Comparison of ENCODE assay signal across 10 cellular contexts in the genomic region with DNA sequence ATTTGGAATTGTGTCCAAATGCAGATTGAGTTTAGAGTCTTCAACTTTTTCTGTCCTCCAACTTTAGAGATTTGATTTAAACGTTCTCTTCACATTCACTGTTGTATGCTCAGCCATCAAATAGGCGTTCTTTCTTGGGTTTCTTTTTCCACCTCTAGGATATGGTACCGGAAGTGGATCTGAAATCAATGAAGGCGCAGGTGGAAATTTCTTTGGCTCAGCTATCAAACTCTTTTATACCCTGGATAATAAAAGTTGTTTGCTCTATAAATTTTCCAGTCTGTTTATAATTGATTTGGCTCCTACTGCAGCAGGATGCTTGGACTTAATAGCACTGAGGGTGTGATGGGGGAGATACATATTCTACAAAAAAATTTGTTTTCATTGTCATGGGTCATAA. TPM values are rescaled to one million over a fixed set of nuclear protein-coding genes. Genes with fewer than 3 reads are reported as not detected.
DNase-seq lines count a peak whose midpoint lies in the region; ATAC-seq and TF ChIP-seq lines count a peak whose summit lies in the region.
"Had no signal": no experiment of that assay in that cellular context is flagged by ENCODE, and none has a peak within 500 bp of the region (broad histone marks: within the 10 kb centered on the region; RNA-seq: fewer than 3 reads in every experiment).

No MANE protein-coding gene starts in this region.

- intact Hi-C loops in activated T-helper 1 cell treated with anti-CD3 and anti-CD28 coated beads, Interleukin-12 subunit alpha, Interleukin-12 subunit beta, Interleukin-2, Interleukin-4 antibody, amounts not matched to agents 30 ng/mL and 10 ng/mL and 1 ng/mL, durations not matched to agents 14 hours and 24 hours and 36 hours (cut with micrococcal nuclease), result no loop called here
- intact Hi-C loops in left colon (cut with DNase I, micrococcal nuclease), result no loop called here

- peaks cover 77% of the 10 kb centered on the region for H3K4me1 Mint-ChIP-seq in activated naive CD4-positive, alpha-beta T cell treated with anti-CD3 and anti-CD28 coated beads, Interleukin-2, amount 50 U/mL, for 24 hours
- peaks cover 43% of the 10 kb centered on the region for H3K4me1 Mint-ChIP-seq in activated T-helper 1 cell treated with anti-CD3 and anti-CD28 coated beads, Interleukin-12 subunit alpha, Interleukin-12 subunit beta, Interleukin-2, Interleukin-4 antibody, amounts not matched to agents 30 ng/mL and 10 ng/mL and 1 ng/mL, durations not matched to agents 14 hours and 24 hours and 36 hours (ENCODE audit: low read depth)

- peaks cover 15 to 35% of the 10 kb centered on the region in 2 donors for H3K4me1 ChIP-seq in thoracic aorta (ENCODE audit: control insufficient read depth in 1 of 2, low read depth in 2 of 2)

- H3K27me3 Mint-ChIP-seq in activated naive CD4-positive, alpha-beta T cell treated with anti-CD3 and anti-CD28 coated beads, Interleukin-2, amount 50 U/mL, for 24 hours, result no peaks in the 10 kb centered on the region
- peaks cover 7% of the 10 kb centered on the region for H3K27me3 Mint-ChIP-seq in activated T-helper 1 cell treated with anti-CD3 and anti-CD28 coated beads, Interleukin-12 subunit alpha, Interleukin-12 subunit beta, Interleukin-2, Interleukin-4 antibody, amounts not matched to agents 30 ng/mL and 10 ng/mL and 1 ng/mL, durations not matched to agents 14 hours and 24 hours and 36 hours (ENCODE audit: insufficient read depth)

- H3K4me3 ChIP-seq in thoracic aorta, result peak overlapping the region; percentile 77

- no peak overlapping the region for H3K27ac ChIP-seq in thoracic aorta

- ATAC-seq in left colon (peak; percentile 26), thoracic aorta (ENCODE audit: insufficient number of reproducible peaks, low FRiP score, low read depth) (no peak), GM18519 (IDR thresholded peaks at IDR 0.05; ENCODE audit: low FRiP score, unreplicated experiment) (no peak)

- no peak for DNase-seq in activated naive CD4-positive, alpha-beta T cell treated with Interleukin-2 at 50 U/mL for 16 hours
- DNase-seq in activated T-helper 1 cell treated with anti-CD3 and anti-CD28 coated beads, Interleukin-12 subunit alpha, Interleukin-12 subunit beta, Interleukin-2, Interleukin-4 antibody, amounts not matched to agents 30 ng/mL and 10 ng/mL and 1 ng/mL, durations not matched to agents 14 hours and 24 hours and 36 hours (ENCODE audit: low spot score), result no peak
- no peak for DNase-seq in left colon
- DNase-seq in thoracic aorta (ENCODE audit: low spot score), result no peak
- DNase-seq in HuH-7.5 (ENCODE audit: low spot score), result no peak
- DNase-seq in activated CD4-positive, CD25-positive, alpha-beta regulatory T cell (lab: John Stamatoyannopoulos, UW), result no peak
- DNase-seq: activated CD8-positive, alpha-beta memory T cell treated with anti-CD3 and anti-CD28 coated beads, Interleukin-2, amount 50 U/mL, for 4 hours; sigmoid colon had no signal

- no peak for TF ChIP-seq CTCF in thoracic aorta (IDR thresholded peaks at IDR 0.05)

- H3K27me3 ChIP-seq in thoracic aorta (replicated peaks; ENCODE audit: insufficient read depth), result no peaks in the 10 kb centered on the region
- H3K27me3 ChIP-seq: sigmoid colon had no signal

- H3K27ac Mint-ChIP-seq in activated naive CD4-positive, alpha-beta T cell treated with anti-CD3 and anti-CD28 coated beads, Interleukin-2, amount 50 U/mL, for 24 hours, result peak overlapping the region; percentile 66
- H3K27ac Mint-ChIP-seq in activated T-helper 1 cell treated with anti-CD3 and anti-CD28 coated beads, Interleukin-12 subunit alpha, Interleukin-12 subunit beta, Interleukin-2, Interleukin-4 antibody, amounts not matched to agents 30 ng/mL and 10 ng/mL and 1 ng/mL, durations not matched to agents 14 hours and 24 hours and 36 hours, result peak overlapping the region; percentile 61

- peaks cover 2% of the 10 kb centered on the region for H3K36me3 Mint-ChIP-seq in activated naive CD4-positive, alpha-beta T cell treated with anti-CD3 and anti-CD28 coated beads, Interleukin-2, amount 50 U/mL, for 24 hours
- peaks cover 24% of the 10 kb centered on the region for H3K36me3 Mint-ChIP-seq in activated T-helper 1 cell treated with anti-CD3 and anti-CD28 coated beads, Interleukin-12 subunit alpha, Interleukin-12 subunit beta, Interleukin-2, Interleukin-4 antibody, amounts not matched to agents 30 ng/mL and 10 ng/mL and 1 ng/mL, durations not matched to agents 14 hours and 24 hours and 36 hours (ENCODE audit: low read depth)

- no peaks in the 10 kb centered on the region for H3K9me3 Mint-ChIP-seq in activated naive CD4-positive, alpha-beta T cell treated with anti-CD3 and anti-CD28 coated beads, Interleukin-2, amount 50 U/mL, for 24 hours
- no peaks in the 10 kb centered on the region for H3K9me3 Mint-ChIP-seq in activated T-helper 1 cell treated with anti-CD3 and anti-CD28 coated beads, Interleukin-12 subunit alpha, Interleukin-12 subunit beta, Interleukin-2, Interleukin-4 antibody, amounts not matched to agents 30 ng/mL and 10 ng/mL and 1 ng/mL, durations not matched to agents 14 hours and 24 hours and 36 hours

- H3K36me3 ChIP-seq in thoracic aorta, result no peaks in the 10 kb centered on the region
- H3K36me3 ChIP-seq: sigmoid colon had no signal

- H3K9me3 ChIP-seq in thoracic aorta, result no peaks in the 10 kb centered on the region
- H3K9me3 ChIP-seq: sigmoid colon had no signal

- peak overlapping the region; percentile 96 for H3K4me3 Mint-ChIP-seq in activated naive CD4-positive, alpha-beta T cell treated with anti-CD3 and anti-CD28 coated beads, Interleukin-2, amount 50 U/mL, for 24 hours
- H3K4me3 Mint-ChIP-seq in activated T-helper 1 cell treated with anti-CD3 and anti-CD28 coated beads, Interleukin-12 subunit alpha, Interleukin-12 subunit beta, Interleukin-2, Interleukin-4 antibody, amounts not matched to agents 30 ng/mL and 10 ng/mL and 1 ng/mL, durations not matched to agents 14 hours and 24 hours and 36 hours, result peak overlapping the region; percentile 95

RNA-seq across cellular contexts. Expression of a gene that starts 1.6 kb away (rescaled TPM):
- 22.9 and 23.2 TPM in 2 replicates for total RNA-seq in activated T-helper 1 cell treated with anti-CD3 and anti-CD28 coated beads, Interleukin-12 subunit alpha, Interleukin-12 subunit beta, Interleukin-2, Interleukin-4 antibody, amounts not matched to agents 30 ng/mL and 10 ng/mL and 1 ng/mL, durations not matched to agents 14 hours and 24 hours and 36 hours
- total RNA-seq in left colon (10 to 100 TPM; 47.7 to 53.7 TPM), thoracic aorta (10 to 100 TPM; 20.3 to 36.3 TPM)

RNA-seq across cellular contexts. Expression of a gene that starts 48.2 kb away (rescaled TPM):
- 16.0 and 16.3 TPM in 2 replicates for total RNA-seq in activated T-helper 1 cell treated with anti-CD3 and anti-CD28 coated beads, Interleukin-12 subunit alpha, Interleukin-12 subunit beta, Interleukin-2, Interleukin-4 antibody, amounts not matched to agents 30 ng/mL and 10 ng/mL and 1 ng/mL, durations not matched to agents 14 hours and 24 hours and 36 hours
- total RNA-seq in left colon, result 10 to 100 TPM; 11.8 to 13.5 TPM
- 10 to 100 TPM; 18.7 to 19.9 TPM for total RNA-seq in thoracic aorta
